In genomic region chr12:120686690-120687569, GRCh38 we compare ENCODE assay signal across 8 cellular contexts. TPM values are rescaled to one million over a fixed set of nuclear protein-coding genes. Genes with fewer than 3 reads are reported as not detected.
DNase-seq lines count a peak whose midpoint lies in the region; ATAC-seq and TF ChIP-seq lines count a peak whose summit lies in the region.

Gene MLEC, plus strand, starts transcription at chr12:120687149. Its CDS starts 148 bp downstream, at chr12:120687297.

- H3K27me3 ChIP-seq in left lung: no peaks in the 10 kb centered on the region

- peak within 1 kb of the TSS; percentile 88 for H3K4me3 Mint-ChIP-seq in dendritic cell treated with granulocyte-macrophage colony-stimulating factor and Interleukin-4, amounts not matched to agents 40 ng/mL and 50 ng/mL, for 4 days

- H3K9me3 Mint-ChIP-seq in dendritic cell treated with granulocyte-macrophage colony-stimulating factor and Interleukin-4, amounts not matched to agents 40 ng/mL and 50 ng/mL, for 4 days: no peaks in the 10 kb centered on the region

- intact Hi-C loops in dendritic cell treated with granulocyte-macrophage colony-stimulating factor and Interleukin-4, amounts not matched to agents 40 ng/mL and 50 ng/mL, for 4 days (cut with micrococcal nuclease): loop anchor here (2.0 to 5.0 kb wide), 2 partner anchors 24 to 40 kb away; partner anchors contain the start of gene UNC119B
- intact Hi-C loops in left lung (cut with DNase I): no loop called here

- no peaks in the 10 kb centered on the region for H3K9me3 ChIP-seq in left lung

- H3K27ac ChIP-seq in left lung: peak within 1 kb of the TSS; percentile 87 to 96

- DNase-seq in CD1c-positive myeloid dendritic cell (ENCODE audit: extremely low spot score) (peak; percentile 99), NCI-H748 treated with DMSO at 0.1 percent for 48 hours (lab: John Stamatoyannopoulos, UW) (peak; percentile 96), left lung (peak; percentile 97 to 98)
- DNase-seq in activated CD4-positive, alpha-beta T cell treated with anti-CD3 and anti-CD28 coated beads, Interleukin-2, amount 50 U/mL, for 24 hours (ENCODE audit: low read depth in 1 of 2, low spot score in 1 of 2): peak; percentile 98 to 99
- DNase-seq in stimulated activated CD4-positive, alpha-beta T cell treated with anti-CD3 and anti-CD28 coated beads, Interleukin-2, amount 100 ng/mL, for 48 hours: peak; percentile 98

- no peaks in the 10 kb centered on the region for H3K27me3 Mint-ChIP-seq in dendritic cell treated with granulocyte-macrophage colony-stimulating factor and Interleukin-4, amounts not matched to agents 40 ng/mL and 50 ng/mL, for 4 days

- peak within 1 kb of the TSS; percentile 98 for H3K27ac Mint-ChIP-seq in dendritic cell treated with granulocyte-macrophage colony-stimulating factor and Interleukin-4, amounts not matched to agents 40 ng/mL and 50 ng/mL, for 4 days

- peaks cover 12% of the 10 kb centered on the region for H3K36me3 Mint-ChIP-seq in dendritic cell treated with granulocyte-macrophage colony-stimulating factor and Interleukin-4, amounts not matched to agents 40 ng/mL and 50 ng/mL, for 4 days (ENCODE audit: low read depth)

- H3K4me1 Mint-ChIP-seq in dendritic cell treated with granulocyte-macrophage colony-stimulating factor and Interleukin-4, amounts not matched to agents 40 ng/mL and 50 ng/mL, for 4 days (ENCODE audit: low read depth): peaks cover 65% of the 10 kb centered on the region

- TF ChIP-seq CTCF in left lung (IDR thresholded peaks at IDR 0.05): no peak

- H3K4me3 ChIP-seq in left lung: peak within 1 kb of the TSS; percentile 71 to 95

- peaks cover 15 to 65% of the 10 kb centered on the region in 2 donors for H3K4me1 ChIP-seq in left lung

- peak; percentile 70 for ATAC-seq in GM19372 (IDR thresholded peaks at IDR 0.05; ENCODE audit: low read depth, unreplicated experiment)
- ATAC-seq in HG03558 (IDR thresholded peaks at IDR 0.05; ENCODE audit: extremely low read depth, unreplicated experiment): peak; percentile 28
- peak; percentile 94 for ATAC-seq in left lung

- H3K36me3 ChIP-seq in left lung: no peaks in the 10 kb centered on the region

RNA-seq across cellular contexts. Expression of gene MLEC, which starts in this region (rescaled TPM):
- total RNA-seq in left lung: 100 to 1,000 TPM; 178 to 180 TPM

Comparison
In these comparisons a context has a peak if more than half of its experiments do, and no peak if none do; other contexts are left out.
1. Peak in every context shown above with its lines: DNase-seq, ATAC-seq, H3K4me3 ChIP-seq and H3K27ac ChIP-seq.
2. ATAC-seq: peak in every context shown above with its lines; median percentile 94 in left lung; 70 in GM19372; 28 in HG03558.